Comparison of ENCODE assay signal across 14 cellular contexts in the genomic region with DNA sequence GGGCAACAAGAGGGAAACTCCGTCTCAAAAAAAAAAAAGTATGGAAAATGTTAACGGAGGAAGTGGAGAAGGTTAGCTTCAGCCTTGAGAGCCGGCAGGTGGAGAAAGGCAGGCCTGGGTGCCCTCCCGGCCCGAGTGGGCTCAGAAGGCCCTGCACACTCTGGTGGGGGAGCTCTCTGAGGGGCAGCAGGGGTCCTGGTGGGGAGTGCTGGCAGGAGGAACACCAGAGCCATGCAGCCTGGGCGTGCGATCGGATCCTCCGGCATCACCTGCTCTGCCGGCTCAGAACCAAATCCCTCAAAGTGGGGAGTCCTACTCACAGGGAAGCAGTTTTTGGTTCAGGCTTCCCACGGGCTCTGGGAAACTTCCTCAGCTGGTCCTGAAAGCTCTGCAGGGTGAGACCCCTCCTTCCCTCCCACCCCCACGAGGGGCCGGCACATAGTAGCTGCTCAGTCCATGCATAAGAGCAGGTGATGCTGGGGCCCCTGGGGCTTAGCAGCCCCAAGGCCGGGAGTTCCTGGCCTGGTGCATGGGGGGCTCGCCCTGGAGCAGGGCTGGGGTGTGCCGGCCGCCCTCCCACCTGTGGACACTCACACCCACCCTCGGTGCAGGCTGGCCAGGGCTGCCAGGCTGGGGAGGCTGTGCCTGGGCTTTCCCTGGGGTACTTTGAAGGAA. TPM values are rescaled to one million over a fixed set of nuclear protein-coding genes. Genes with fewer than 3 reads are reported as not detected.
A peak's percentile ranks its signal among the peaks of the same experiment; 100 is the strongest.
DNase-seq lines count a peak whose midpoint lies in the region; ATAC-seq, FAIRE-seq and TF ChIP-seq lines count a peak whose summit lies in the region.
"Had no signal": no experiment of that assay in that cellular context is flagged by ENCODE, and none has a peak within 500 bp of the region (broad histone marks: within the 10 kb centered on the region; RNA-seq: fewer than 3 reads in every experiment).

No MANE protein-coding gene starts in this region.

- DNase-seq in right cardiac atrium (peak in 2 of 3 donors; percentile 51 to 55), cardiac septum (ENCODE audit: low spot score) (no peak), epithelial cell of proximal tubule (ENCODE audit: low read depth) (no peak), osteocyte (ENCODE audit: extremely low spot score, unreplicated experiment) (no peak), WERI-Rb-1 (no peak), RCC 7860 (ENCODE audit: low spot score) (no peak), OCI-M2 (lab: John Stamatoyannopoulos, UW; ENCODE audit: unreplicated experiment) (no peak)
- DNase-seq: activated T-cell treated with anti-CD3 and anti-CD28 coated beads, Interleukin-2, amount 50 U/mL, for 1 hour; DMS79; NCI-H1105; NCI-H69; SJCRH30; uterus had no signal

- H3K9me3 ChIP-seq in right cardiac atrium (ENCODE audit: control insufficient read depth, low read length): no peaks in the 10 kb centered on the region
- H3K9me3 ChIP-seq in WERI-Rb-1 (ENCODE audit: severe bottlenecking): peaks cover 30% of the 10 kb centered on the region

- peaks cover 68% of the 10 kb centered on the region for H3K36me3 ChIP-seq in WERI-Rb-1
- H3K36me3 ChIP-seq: uterus had no signal

- ATAC-seq in right cardiac atrium (no peak), GM18868 (IDR thresholded peaks at IDR 0.05; ENCODE audit: unreplicated experiment) (no peak)

- peaks cover 10% of the 10 kb centered on the region for H3K9me3 Mint-ChIP-seq in osteocyte (ENCODE audit: unreplicated experiment)

- H3K4me3 ChIP-seq in right cardiac atrium (ENCODE audit: low read length): peak overlapping the region; percentile 74
- H3K4me3 ChIP-seq in epithelial cell of proximal tubule (ENCODE audit: low read depth, low read length): peak overlapping the region; percentile 70
- no peak overlapping the region for H3K4me3 ChIP-seq in WERI-Rb-1 (ENCODE audit: low read depth, low read length)
- H3K4me3 ChIP-seq: SJCRH30 had no signal

- peaks cover 29% of the 10 kb centered on the region for H3K36me3 Mint-ChIP-seq in osteocyte (ENCODE audit: unreplicated experiment)

- peak overlapping the region; percentile 72 for H3K4me3 Mint-ChIP-seq in osteocyte (ENCODE audit: unreplicated experiment)

- H3K27ac Mint-ChIP-seq in osteocyte (ENCODE audit: unreplicated experiment): no peak overlapping the region

- peaks cover 10% of the 10 kb centered on the region for H3K4me1 Mint-ChIP-seq in osteocyte (ENCODE audit: unreplicated experiment)

- no peak for FAIRE-seq in RCC 7860 (lab: Jason Lieb, UNC)

- H3K4me1 ChIP-seq in right cardiac atrium (ENCODE audit: control insufficient read depth, insufficient read depth, low read length): no peaks in the 10 kb centered on the region
- H3K4me1 ChIP-seq: SJCRH30, uterus had no signal

- no peaks in the 10 kb centered on the region for H3K27me3 ChIP-seq in right cardiac atrium (ENCODE audit: control insufficient read depth, insufficient read depth)
- H3K27me3 ChIP-seq in WERI-Rb-1 (ENCODE audit: insufficient read depth, low read depth, severe bottlenecking): no peaks in the 10 kb centered on the region
- H3K27me3 ChIP-seq: SJCRH30, uterus had no signal

- H3K27me3 Mint-ChIP-seq in osteocyte (ENCODE audit: unreplicated experiment): no peaks in the 10 kb centered on the region

- TF ChIP-seq CTCF in epithelial cell of proximal tubule (conservative IDR thresholded peaks at IDR 0.05; ENCODE audit: low read depth, low read length) (no peak), osteocyte (IDR thresholded peaks at IDR 0.05) (no peak), WERI-Rb-1 (IDR thresholded peaks at IDR 0.05; ENCODE audit: low read depth, low read length) (no peak)

- H3K27ac ChIP-seq in right cardiac atrium (ENCODE audit: low read length) (peak overlapping the region; percentile 16), WERI-Rb-1 (no peak overlapping the region)
- H3K27ac ChIP-seq: SJCRH30 had no signal

- intact Hi-C loops in right cardiac atrium (cut with DNase I): no loop called here
- intact Hi-C loops in cardiac septum (cut with DNase I): loop anchor here (5.0 kb wide), 1 partner anchor 69 kb away; no protein-coding TSS in a partner anchor

- WGBS in right cardiac atrium: 72% methylated on average over 18 of the region's 18 CpGs

RNA-seq across cellular contexts. Expression of a gene that starts 1.2 kb away (rescaled TPM):
- total RNA-seq in right cardiac atrium: 10 to 100 TPM; 43.2 to 66.8 (median 60.9) TPM
- polyA plus RNA-seq in right cardiac atrium: 57.6 TPM
- total RNA-seq in cardiac septum: 82.4 TPM
- total RNA-seq in epithelial cell of proximal tubule: 0.69 and 2.0 TPM in 2 replicates
- 22.9 and 25.2 TPM in 2 replicates for total RNA-seq in osteocyte

RNA-seq across cellular contexts. Expression of a gene that starts 15.2 kb away (rescaled TPM):
- 10 to 100 TPM; 36.2 to 43.9 (median 41.5) TPM for total RNA-seq in right cardiac atrium
- 38.8 TPM for polyA plus RNA-seq in right cardiac atrium
- 67.3 TPM for total RNA-seq in cardiac septum
- 46.6 and 64.7 TPM in 2 replicates for total RNA-seq in epithelial cell of proximal tubule
- total RNA-seq in osteocyte: 74.0 and 75.7 TPM in 2 replicates

RNA-seq across cellular contexts. Expression of a gene that starts 20.1 kb away (rescaled TPM):
- 10 to 100 TPM; 10.4 to 15.0 (median 14.1) TPM for total RNA-seq in right cardiac atrium
- polyA plus RNA-seq in right cardiac atrium: 14.1 TPM
- total RNA-seq in cardiac septum: 16.2 TPM
- total RNA-seq in epithelial cell of proximal tubule: 25.4 and 32.4 TPM in 2 replicates
- 31.7 and 33.0 TPM in 2 replicates for total RNA-seq in osteocyte

RNA-seq across cellular contexts. Expression of a gene that starts 38.1 kb away (rescaled TPM):
- total RNA-seq in right cardiac atrium (10 to 100 TPM; 14.0 to 20.8 (median 19.2) TPM), cardiac septum (31.9 TPM), epithelial cell of proximal tubule (4.1 and 7.8 TPM in 2 replicates), osteocyte (13.4 and 14.7 TPM in 2 replicates)
- 14.8 TPM for polyA plus RNA-seq in right cardiac atrium

Comparison
In these comparisons a context has a peak if more than half of its experiments do, and no peak if none do; other contexts are left out.
1. DNase-seq: peak in right cardiac atrium (2 of 3); none in cardiac septum (single experiment), epithelial cell of proximal tubule (single experiment), osteocyte (single experiment), WERI-Rb-1 (single experiment), RCC 7860 (single experiment) and OCI-M2 (single experiment).